Comparison of ENCODE assay signal across 8 cellular contexts in the genomic region with DNA sequence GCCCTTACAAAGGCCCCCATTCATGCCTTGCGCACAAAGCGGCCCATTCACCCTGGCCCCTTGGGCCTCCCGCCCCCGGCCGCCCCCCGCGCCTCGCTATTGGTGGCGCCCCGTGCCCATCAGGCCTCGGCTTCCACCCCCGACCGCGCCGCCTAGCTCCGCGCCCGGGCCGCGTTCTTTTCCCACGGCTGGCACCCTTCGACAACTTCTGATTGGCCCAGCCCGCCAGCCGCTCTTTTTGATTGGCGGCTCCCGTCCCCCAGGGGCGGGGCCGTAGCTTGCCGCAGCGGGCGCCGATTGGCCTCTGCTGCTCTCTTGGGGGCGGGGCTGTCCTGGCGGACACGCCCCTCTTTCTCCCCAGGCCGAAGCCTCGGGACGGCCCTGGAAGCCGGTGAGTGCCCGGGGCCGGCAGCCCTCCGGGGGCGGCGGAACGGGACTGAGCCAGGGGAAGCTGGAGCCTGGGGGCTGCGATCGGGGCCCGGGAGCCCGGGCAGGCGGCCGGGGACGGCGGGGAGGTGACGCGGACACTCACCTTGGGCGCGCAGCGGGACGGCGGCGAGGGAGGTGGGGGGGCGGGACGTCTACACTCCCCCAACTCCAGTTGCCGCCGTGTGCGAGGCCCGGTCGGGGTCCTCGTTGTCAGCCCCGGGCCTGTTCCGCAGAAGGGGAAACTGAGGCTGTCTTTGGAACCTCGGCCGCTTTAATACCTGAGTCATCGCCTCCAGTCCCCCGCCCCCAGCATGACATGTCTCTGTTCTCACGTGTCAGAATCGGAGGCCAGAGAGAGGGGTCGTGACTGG. TPM values are rescaled to one million over a fixed set of nuclear protein-coding genes. Genes with fewer than 3 reads are reported as not detected.
DNase-seq lines count a peak whose midpoint lies in the region; ATAC-seq, FAIRE-seq and TF ChIP-seq lines count a peak whose summit lies in the region.

A gene (plus strand): TSS at position 342 of the 800 bp plus-strand sequence. CDS start 6,744 bp downstream, outside the sequence.

- no peak for TF ChIP-seq RAD21 in HepG2 (CRISPR knock-in tag; IDR thresholded peaks at IDR 0.05)

- BruUV-seq in HepG2 (replicated peaks; lab: Mats Ljungman, UMichigan), result no TSS peak

- H3K9me3 ChIP-seq in HepG2 (ENCODE audit: low read length), result no peaks in the 10 kb centered on the region

- peaks cover 35% of the 10 kb centered on the region for H3K4me1 ChIP-seq in HepG2 (ENCODE audit: insufficient read depth, low read length)

- no peaks in the 10 kb centered on the region for H3K79me2 ChIP-seq in HepG2 (ENCODE audit: insufficient read depth, low read length)

- H3K27me3 ChIP-seq in HepG2 (ENCODE audit: control insufficient read depth in 1 of 2, insufficient read depth in 2 of 2, low read length in 2 of 2), result no peaks in the 10 kb centered on the region; a peak in 2 of 5 replicates

- H3K4me2 ChIP-seq in HepG2 (ENCODE audit: low read depth, low read length), result peak within 1 kb of the TSS; percentile 76

- TF ChIP-seq CTCF in GM13977 (IDR thresholded peaks at IDR 0.05; ENCODE audit: extremely low read depth, insufficient read depth, missing control alignments), result no peak
- TF ChIP-seq CTCF in coronary artery (IDR thresholded peaks at IDR 0.05), result no peak
- no peak for TF ChIP-seq CTCF in HepG2 (CRISPR knock-in tag; IDR thresholded peaks at IDR 0.05)

- H3K27ac ChIP-seq in coronary artery (peak within 1 kb of the TSS; percentile 22 to 56), HepG2 (ENCODE audit: extremely low read length, insufficient read depth, low read length) (peak within 1 kb of the TSS; percentile 44)

- WGBS in HepG2 (ENCODE audit: low lambda C conversion rate), result 57% methylated on average over 54 of the region's 78 CpGs

- H4K20me1 ChIP-seq in HepG2 (ENCODE audit: insufficient read depth, low read length), result no peaks in the 10 kb centered on the region

- H2AFZ ChIP-seq in HepG2 (ENCODE audit: low read length), result no peak within 1 kb of the TSS

- H3K36me3 ChIP-seq in HepG2 (replicated peaks in 1 of 2; ENCODE audit: control insufficient read depth in 1 of 2, insufficient read depth in 2 of 2, low read length in 2 of 2), result no peaks in the 10 kb centered on the region

- CTCF ChIA-PET in HepG2 (lab: Yijun Ruan, JAX; ENCODE audit: low intra/inter-chr PET ratio, low total read pairs), result no interaction called here

- ATAC-seq in HepG2, result peak; percentile 76

- no peak for FAIRE-seq in HepG2 (lab: Jason Lieb, UNC)

- H3K9ac ChIP-seq in HepG2 (ENCODE audit: insufficient read depth, low read depth, low read length), result peak within 1 kb of the TSS; percentile 72

- in situ Hi-C loops in GM13977 (cut with MboI; ENCODE audit: low pct_unique_long_range_greater_than_20kb, low sequenced_read_pairs, unreplicated experiment), result no loop called here
- in situ Hi-C loops in HepG2 (cut with HindIII; ENCODE audit: extremely low pct_ligation_motif_present, low pct_unique_long_range_greater_than_20kb), result no loop called here

- TF ChIP-seq POLR2A in HepG2 (IDR thresholded peaks at IDR 0.05; ENCODE audit: insufficient read depth in 1 of 2, low read depth in 2 of 2, low read length in 2 of 2), result 0 out of 4 replicates have a peak, but pooled peaks of 1 of the 2 experiments have one; percentile 18

- TF ChIP-seq EP300 in HepG2 (IDR thresholded peaks at IDR 0.05; ENCODE audit: low read depth in 2 of 2, low read length in 2 of 2) (no peak), HepG2 (CRISPR knock-in tag; IDR thresholded peaks at IDR 0.05; ENCODE audit: borderline replicate concordance) (no peak)

- intact Hi-C loops in HepG2 (cut with micrococcal nuclease; ENCODE audit: unreplicated experiment), result no loop called here

- DNase-seq in GM13977 (ENCODE audit: low spot score), result peak; percentile 65
- peak; percentile 96 for DNase-seq in NCI-H2227 (lab: John Stamatoyannopoulos, UW; ENCODE audit: unreplicated experiment)
- DNase-seq in coronary artery (ENCODE audit: low spot score), result peak; percentile 83
- peak; percentile 79 for DNase-seq in HepG2 (ENCODE audit: low spot score)
- peak; percentile 53 for DNase-seq in stimulated activated CD8-positive, alpha-beta memory T cell treated with anti-CD3 and anti-CD28 coated beads, Interleukin-4, amount 100 ng/mL, for 48 hours
- no peak for DNase-seq in glomerular visceral epithelial cell (ENCODE audit: extremely low spot score)
- DNase-seq in activated effector memory CD4-positive, alpha-beta T cell treated with anti-CD3 and anti-CD28 coated beads, Interleukin-2, amount 50 U/mL, for 16 hours, result no peak
- DNase-seq in NCI-H1694 (lab: John Stamatoyannopoulos, UW), result no peak

- H3K4me3 ChIP-seq in coronary artery (peak within 1 kb of the TSS; percentile 81), HepG2 (replicated peaks in 1 of 3; ENCODE audit: insufficient read depth in 1 of 3, low read depth in 2 of 3, low read length in 3 of 3) (peak within 1 kb of the TSS; percentile 48 to 73 (median 57); a peak in 5 of 6 replicates)

- POLR2A ChIA-PET in HepG2 (lab: Yijun Ruan, JAX), result interaction anchor here (0.6 to 1.3 kb wide), 3 partner anchors 10 to 56 kb away, joined by 4 to 9 read pairs (median 4); no protein-coding TSS in a partner anchor

TF ChIP-seq in HepG2, 621 proteins besides CTCF, POLR2A, EP300 and RAD21 (continues in another document):
- TF ChIP-seq MTA1 (CRISPR knock-in tag; IDR thresholded peaks at IDR 0.05; ENCODE audit: borderline replicate concordance), result no peak
- TF ChIP-seq HNRNPL (IDR thresholded peaks at IDR 0.05; ENCODE audit: low read depth, low read length), result peak; percentile 73; the same call in 1 of the 2 replicates
- TF ChIP-seq, protein P1, sequence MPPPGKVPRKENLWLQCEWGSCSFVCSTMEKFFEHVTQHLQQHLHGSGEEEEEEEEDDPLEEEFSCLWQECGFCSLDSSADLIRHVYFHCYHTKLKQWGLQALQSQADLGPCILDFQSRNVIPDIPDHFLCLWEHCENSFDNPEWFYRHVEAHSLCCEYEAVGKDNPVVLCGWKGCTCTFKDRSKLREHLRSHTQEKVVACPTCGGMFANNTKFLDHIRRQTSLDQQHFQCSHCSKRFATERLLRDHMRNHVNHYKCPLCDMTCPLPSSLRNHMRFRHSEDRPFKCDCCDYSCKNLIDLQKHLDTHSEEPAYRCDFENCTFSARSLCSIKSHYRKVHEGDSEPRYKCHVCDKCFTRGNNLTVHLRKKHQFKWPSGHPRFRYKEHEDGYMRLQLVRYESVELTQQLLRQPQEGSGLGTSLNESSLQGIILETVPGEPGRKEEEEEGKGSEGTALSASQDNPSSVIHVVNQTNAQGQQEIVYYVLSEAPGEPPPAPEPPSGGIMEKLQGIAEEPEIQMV (CRISPR knock-in tag; IDR thresholded peaks at IDR 0.05; ENCODE audit: low read depth), result no peak
- TF ChIP-seq SIN3A (IDR thresholded peaks at IDR 0.05; ENCODE audit: borderline replicate concordance, low read depth, low read length), result no peak
- TF ChIP-seq, protein P2, sequence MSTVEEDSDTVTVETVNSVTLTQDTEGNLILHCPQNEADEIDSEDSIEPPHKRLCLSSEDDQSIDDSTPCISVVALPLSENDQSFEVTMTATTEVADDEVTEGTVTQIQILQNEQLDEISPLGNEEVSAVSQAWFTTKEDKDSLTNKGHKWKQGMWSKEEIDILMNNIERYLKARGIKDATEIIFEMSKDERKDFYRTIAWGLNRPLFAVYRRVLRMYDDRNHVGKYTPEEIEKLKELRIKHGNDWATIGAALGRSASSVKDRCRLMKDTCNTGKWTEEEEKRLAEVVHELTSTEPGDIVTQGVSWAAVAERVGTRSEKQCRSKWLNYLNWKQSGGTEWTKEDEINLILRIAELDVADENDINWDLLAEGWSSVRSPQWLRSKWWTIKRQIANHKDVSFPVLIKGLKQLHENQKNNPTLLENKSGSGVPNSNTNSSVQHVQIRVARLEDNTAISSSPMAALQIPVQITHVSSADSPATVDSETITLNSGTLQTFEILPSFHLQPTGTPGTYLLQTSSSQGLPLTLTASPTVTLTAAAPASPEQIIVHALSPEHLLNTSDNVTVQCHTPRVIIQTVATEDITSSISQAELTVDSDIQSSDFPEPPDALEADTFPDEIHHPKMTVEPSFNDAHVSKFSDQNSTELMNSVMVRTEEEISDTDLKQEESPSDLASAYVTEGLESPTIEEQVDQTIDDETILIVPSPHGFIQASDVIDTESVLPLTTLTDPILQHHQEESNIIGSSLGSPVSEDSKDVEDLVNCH (CRISPR knock-in tag; IDR thresholded peaks at IDR 0.05), result no peak
- TF ChIP-seq NFYB (CRISPR knock-in tag; IDR thresholded peaks at IDR 0.05), result peak; percentile 91
- TF ChIP-seq ZNF501 (CRISPR knock-in tag; IDR thresholded peaks at IDR 0.05), result 0 out of 2 replicates have a peak, but pooled peaks have one; percentile 7
- TF ChIP-seq JUNB (CRISPR knock-in tag; IDR thresholded peaks at IDR 0.05; ENCODE audit: borderline replicate concordance), result no peak
- TF ChIP-seq, protein P3, sequence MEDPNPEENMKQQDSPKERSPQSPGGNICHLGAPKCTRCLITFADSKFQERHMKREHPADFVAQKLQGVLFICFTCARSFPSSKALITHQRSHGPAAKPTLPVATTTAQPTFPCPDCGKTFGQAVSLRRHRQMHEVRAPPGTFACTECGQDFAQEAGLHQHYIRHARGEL (CRISPR knock-in tag; IDR thresholded peaks at IDR 0.05), result no peak
- no peak for TF ChIP-seq ZNF644 (CRISPR knock-in tag; IDR thresholded peaks at IDR 0.05; ENCODE audit: low read depth)

RNA-seq across cellular contexts. Expression of the gene that starts here (rescaled TPM):
- total RNA-seq in HepG2 (2016; rRNA removed; fragmentation: Illumina TruSeq; extraction: Trizol), result 5.5 and 6.4 TPM in 2 replicates
- 0.53 and 0.61 TPM in 2 replicates for total RNA-seq in HepG2 (2016; cell fraction: cytosol; rRNA removed; fragmentation: Illumina TruSeq; extraction: Trizol; ENCODE audit: low read depth)
- 4.9 and 6.5 TPM in 2 replicates for total RNA-seq in HepG2 (2016; cell fraction: insoluble cytoplasmic fraction; rRNA removed; fragmentation: Illumina TruSeq; extraction: Trizol)
- total RNA-seq in HepG2 (2016; cell fraction: membrane; rRNA removed; fragmentation: Illumina TruSeq; extraction: Trizol), result 2.1 and 2.4 TPM in 2 replicates
- total RNA-seq in HepG2 (2016; cell fraction: nucleus; rRNA removed; fragmentation: Illumina TruSeq; extraction: Trizol), result 4.0 and 5.6 TPM in 2 replicates
- 5.8 and 8.0 TPM in 2 replicates for polyA plus RNA-seq in HepG2 (2011; rRNA removed)
- polyA plus RNA-seq in HepG2 (2011; cell fraction: cytosol; rRNA removed), result 5.0 and 5.4 TPM in 2 replicates
- 15.1 and 15.8 TPM in 2 replicates for polyA plus RNA-seq in HepG2 (2011; cell fraction: nucleus; rRNA removed)
- polyA plus RNA-seq in HepG2 (2012), result 5.1 and 8.9 TPM in 2 replicates
- 0.88 and 1.1 TPM in 2 replicates for polyA plus RNA-seq in HepG2 (2016; cell fraction: cytosol; fragmentation: Illumina TruSeq; extraction: Trizol; ENCODE audit: low read depth)
- 6.6 and 11.4 TPM in 2 replicates for polyA plus RNA-seq in HepG2 (2016; cell fraction: insoluble cytoplasmic fraction; fragmentation: Illumina TruSeq; extraction: Trizol; ENCODE audit: low read depth)
- 1.4 and 1.7 TPM in 2 replicates for polyA plus RNA-seq in HepG2 (2016; cell fraction: membrane; fragmentation: Illumina TruSeq; extraction: Trizol; ENCODE audit: low read depth)
- polyA plus RNA-seq in HepG2 (2016; cell fraction: nucleus; fragmentation: Illumina TruSeq; extraction: Trizol; ENCODE audit: insufficient read depth, low read depth), result 14.3 and 14.6 TPM in 2 replicates
- polyA minus RNA-seq in HepG2 (2011; rRNA and poly(A)+ RNA removed; ENCODE audit: low replicate concordance), result 22.4 TPM in 1 of 2 replicates, not detected in the other
- 11.9 and 12.9 TPM in 2 replicates for polyA minus RNA-seq in HepG2 (2011; cell fraction: cytosol; rRNA and poly(A)+ RNA removed)
- 9.0 TPM in 2 replicates for polyA minus RNA-seq in HepG2 (2011; cell fraction: nucleus; rRNA and poly(A)+ RNA removed)

Comparison
In these comparisons a context has a peak if more than half of its experiments do, and no peak if none do; other contexts are left out.
1. DNase-seq: peak in GM13977 (single experiment), NCI-H2227 (single experiment), coronary artery (single experiment), HepG2 (single experiment) and stimulated activated CD8-positive, alpha-beta memory T cell treated with anti-CD3 and anti-CD28 coated beads, Interleukin-4, amount 100 ng/mL, for 48 hours (single experiment); none in glomerular visceral epithelial cell (single experiment), activated effector memory CD4-positive, alpha-beta T cell treated with anti-CD3 and anti-CD28 coated beads, Interleukin-2, amount 50 U/mL, for 16 hours (single experiment) and NCI-H1694 (single experiment).